ENCODE assay signal across 19 cellular contexts in genomic region chr4:150381026-150381425, GRCh38.
"Had no signal": no experiment of that assay in that cellular context is flagged by ENCODE, and none has a peak within 500 bp of the region (broad histone marks: within the 10 kb centered on the region; RNA-seq: fewer than 3 reads in every experiment).

No MANE protein-coding gene starts in this region.

- H3K9me3 ChIP-seq: heart right ventricle, right atrium auricular region, sigmoid colon, tibial artery, upper lobe of left lung, uterus had no signal

- H3K4me3 ChIP-seq: dorsolateral prefrontal cortex, heart right ventricle, right atrium auricular region, sigmoid colon, tibial artery, upper lobe of left lung, uterus had no signal

- H3K4me1 ChIP-seq: upper lobe of left lung, uterus had no signal

- H3K27ac ChIP-seq: dorsolateral prefrontal cortex, heart right ventricle, right atrium auricular region, sigmoid colon, tibial artery, upper lobe of left lung, uterus had no signal

- H3K36me3 ChIP-seq: heart right ventricle, right atrium auricular region, tibial artery, upper lobe of left lung, uterus had no signal

- DNase-seq: cortex of kidney; dorsolateral prefrontal cortex; effector CD8-positive, alpha-beta T cell; heart right ventricle; hypothalamus; islet precursor cell; mammary epithelial cell; naive thymus-derived CD4-positive, alpha-beta T cell; nephron progenitor cell; sigmoid colon; small intestine; stimulated activated CD4-positive, alpha-beta T cell treated with anti-CD3 and anti-CD28 coated beads, Interleukin-4, amount 100 ng/mL, for 1 hour; stimulated activated CD8-positive, alpha-beta memory T cell treated with anti-CD3 and anti-CD28 coated beads, Interleukin-4, amount 100 ng/mL, for 48 hours; tibial artery; upper lobe of left lung; uterus had no signal

- H3K27me3 ChIP-seq: dorsolateral prefrontal cortex, heart right ventricle, right atrium auricular region, sigmoid colon, tibial artery, upper lobe of left lung, uterus had no signal

- ATAC-seq: heart right ventricle; left lobe of liver; naive thymus-derived CD4-positive, alpha-beta T cell; stimulated activated memory B cell treated with anti-CD40 and anti-IgM and Interleukin-4, amounts not matched to agents 10 μg/mL and 1 μg/mL and 100 μg/mL, for 72 hours had no signal
